Comparison of ENCODE assay signal across 25 cellular contexts in genomic region chr15:89630974-89631901, GRCh38. TPM values are rescaled to one million over a fixed set of nuclear protein-coding genes. Genes with fewer than 3 reads are reported as not detected.
A peak's percentile ranks its signal among the peaks of the same experiment; 100 is the strongest.
DNase-seq lines count a peak whose midpoint lies in the region; ATAC-seq, FAIRE-seq and TF ChIP-seq lines count a peak whose summit lies in the region.
"Had no signal": no experiment of that assay in that cellular context is flagged by ENCODE, and none has a peak within 500 bp of the region (broad histone marks: within the 10 kb centered on the region; RNA-seq: fewer than 3 reads in every experiment).

No MANE protein-coding gene starts in this region.

- POLR2A ChIA-PET in WTC11 (lab: Charles Lee): no interaction called here
- POLR2A ChIA-PET in HepG2 (lab: Yijun Ruan, JAX): no interaction called here

- no peak overlapping the region for H3K4me3 Mint-ChIP-seq in stimulated activated naive CD8-positive, alpha-beta T cell treated with anti-CD3 and anti-CD28 coated beads, Interleukin-15, amount 100 ng/mL, for 72 hours
- H3K4me3 Mint-ChIP-seq in WTC11: no peak overlapping the region
- H3K4me3 Mint-ChIP-seq: CD4-positive, alpha-beta memory T cell; stimulated activated naive CD8-positive, alpha-beta T cell treated with anti-CD3 and anti-CD28 coated beads, Interleukin-15, Interleukin-2, amounts not matched to agents 100 ng/mL and 50 ng/mL, for 24 hours; type B pancreatic cell had no signal

- H4K20me1 ChIP-seq in HepG2 (ENCODE audit: insufficient read depth, low read length): no peaks in the 10 kb centered on the region

- no peaks in the 10 kb centered on the region for H3K27me3 ChIP-seq in HepG2 (ENCODE audit: control insufficient read depth in 1 of 2, insufficient read depth in 2 of 2, low read length in 2 of 2)
- H3K27me3 ChIP-seq: left lung, right lobe of liver had no signal

- peaks cover 90% of the 10 kb centered on the region for H3K36me3 Mint-ChIP-seq in WTC11
- H3K36me3 Mint-ChIP-seq: CD4-positive, alpha-beta memory T cell had no signal

- FAIRE-seq in HepG2 (lab: Jason Lieb, UNC): no peak
- FAIRE-seq: astrocyte, colon, endothelial cell of umbilical vein, GM18507 had no signal

- CTCF ChIA-PET in WTC11 (lab: Charles Lee): no interaction called here
- CTCF ChIA-PET in HepG2 (lab: Yijun Ruan, JAX; ENCODE audit: low intra/inter-chr PET ratio, low total read pairs): no interaction called here

- peaks cover 31 to 61% of the 10 kb centered on the region in 2 experiments for H3K36me3 ChIP-seq in HepG2 (replicated peaks in 1 of 2; ENCODE audit: control insufficient read depth in 1 of 2, insufficient read depth in 2 of 2, low read length in 2 of 2)
- H3K36me3 ChIP-seq: right lobe of liver had no signal

- H3K27me3 Mint-ChIP-seq in stimulated activated naive CD8-positive, alpha-beta T cell treated with anti-CD3 and anti-CD28 coated beads, Interleukin-15, amount 100 ng/mL, for 72 hours: no peaks in the 10 kb centered on the region
- peaks cover 8% of the 10 kb centered on the region for H3K27me3 Mint-ChIP-seq in WTC11 (ENCODE audit: low read depth)
- H3K27me3 Mint-ChIP-seq: stimulated activated naive CD8-positive, alpha-beta T cell treated with anti-CD3 and anti-CD28 coated beads, Interleukin-15, Interleukin-2, amounts not matched to agents 100 ng/mL and 50 ng/mL, for 24 hours; type B pancreatic cell had no signal

- no peak for TF ChIP-seq RAD21 in HepG2 (CRISPR knock-in tag; IDR thresholded peaks at IDR 0.05)

- no peak for TF ChIP-seq EP300 in HepG2 (IDR thresholded peaks at IDR 0.05; ENCODE audit: low read depth in 2 of 2, low read length in 2 of 2)
- no peak for TF ChIP-seq EP300 in HepG2 (CRISPR knock-in tag; IDR thresholded peaks at IDR 0.05; ENCODE audit: borderline replicate concordance)

- ATAC-seq in stimulated activated naive CD8-positive, alpha-beta T cell treated with anti-CD3 and anti-CD28 coated beads, Interleukin-15, amount 100 ng/mL, for 72 hours: peak; percentile 27
- ATAC-seq in stimulated activated naive CD8-positive, alpha-beta T cell treated with anti-CD3 and anti-CD28 coated beads, Interleukin-15, Interleukin-2, amounts not matched to agents 100 U/mL and 50 U/mL, for 24 hours: no peak
- no peak; the same call in none of the 2 replicates for ATAC-seq in WTC11
- ATAC-seq in HepG2: peak; percentile 19
- no peak for ATAC-seq in HG03439 (IDR thresholded peaks at IDR 0.05; ENCODE audit: unreplicated experiment)
- ATAC-seq: left lung had no signal

- H3K27ac Mint-ChIP-seq in stimulated activated naive CD8-positive, alpha-beta T cell treated with anti-CD3 and anti-CD28 coated beads, Interleukin-15, amount 100 ng/mL, for 72 hours: peak overlapping the region in 1 of 2 donors; percentile 1
- no peak overlapping the region for H3K27ac Mint-ChIP-seq in WTC11
- H3K27ac Mint-ChIP-seq: stimulated activated naive CD8-positive, alpha-beta T cell treated with anti-CD3 and anti-CD28 coated beads, Interleukin-15, Interleukin-2, amounts not matched to agents 100 ng/mL and 50 ng/mL, for 24 hours; type B pancreatic cell had no signal

- no peak overlapping the region for H2AFZ ChIP-seq in HepG2 (ENCODE audit: low read length)

- TF ChIP-seq CTCF in WTC11 (IDR thresholded peaks at IDR 0.05) (no peak), HepG2 (CRISPR knock-in tag; IDR thresholded peaks at IDR 0.05) (no peak)

- in situ Hi-C loops in HepG2 (cut with HindIII; ENCODE audit: extremely low pct_ligation_motif_present, low pct_unique_long_range_greater_than_20kb): no loop called here

- no peak overlapping the region for H3K9ac ChIP-seq in HepG2 (ENCODE audit: insufficient read depth, low read depth, low read length)

- BruUV-seq in HepG2 (replicated peaks; lab: Mats Ljungman, UMichigan): no TSS peak

- peaks cover 0 to 16% of the 10 kb centered on the region in 2 donors for H3K9me3 Mint-ChIP-seq in stimulated activated naive CD8-positive, alpha-beta T cell treated with anti-CD3 and anti-CD28 coated beads, Interleukin-15, amount 100 ng/mL, for 72 hours
- H3K9me3 Mint-ChIP-seq in WTC11: peaks cover 18% of the 10 kb centered on the region
- H3K9me3 Mint-ChIP-seq: type B pancreatic cell had no signal

- no peaks in the 10 kb centered on the region for H3K4me1 ChIP-seq in HepG2 (ENCODE audit: insufficient read depth, low read length)
- H3K4me1 ChIP-seq: left lung, right lobe of liver had no signal

- no peak overlapping the region for H3K4me2 ChIP-seq in HepG2 (ENCODE audit: low read depth, low read length)

- peaks cover 6% of the 10 kb centered on the region for H3K4me1 Mint-ChIP-seq in stimulated activated naive CD8-positive, alpha-beta T cell treated with anti-CD3 and anti-CD28 coated beads, Interleukin-15, amount 100 ng/mL, for 72 hours
- no peaks in the 10 kb centered on the region for H3K4me1 Mint-ChIP-seq in WTC11
- H3K4me1 Mint-ChIP-seq: CD4-positive, alpha-beta memory T cell had no signal

- no peaks in the 10 kb centered on the region for H3K9me3 ChIP-seq in HepG2 (ENCODE audit: low read length)
- H3K9me3 ChIP-seq: right lobe of liver had no signal

- no peak for DNase-seq in stimulated activated naive CD8-positive, alpha-beta T cell treated with anti-CD3 and anti-CD28 coated beads, Interleukin-15, amount 100 ng/mL, for 72 hours
- DNase-seq in stimulated activated naive CD8-positive, alpha-beta T cell treated with anti-CD3 and anti-CD28 coated beads, Interleukin-15, Interleukin-2, amounts not matched to agents 100 U/mL and 50 U/mL, for 24 hours: no peak
- DNase-seq in WTC11 (ENCODE audit: low spot score) (no peak), HepG2 (ENCODE audit: low spot score) (no peak), NK-92 (lab: John Stamatoyannopoulos, UW; ENCODE audit: unreplicated experiment) (no peak), kidney tubule cell (ENCODE audit: low spot score) (no peak), SHP77 treated with DMSO at 0.1 percent for 48 hours (lab: John Stamatoyannopoulos, UW) (no peak)
- DNase-seq: activated naive CD4-positive, alpha-beta T cell treated with Interleukin-2 at 50 U/mL for 16 hours; CD4-positive, alpha-beta memory T cell; DMS79 treated with DMSO at 0.1 percent for 48 hours; foreskin melanocyte; left lung; MM.1S; NCI-H2029; NCI-H524 treated with DMSO at 0.1 percent for 48 hours; SIG-M5; T-helper 2 cell had no signal

- WGBS in HepG2 (ENCODE audit: low lambda C conversion rate): 96% methylated on average over 22 of the region's 30 CpGs

- H3K27ac ChIP-seq in HepG2 (ENCODE audit: extremely low read length, insufficient read depth, low read length): no peak overlapping the region
- H3K27ac ChIP-seq: left lung, right lobe of liver had no signal

- intact Hi-C loops in HepG2 (cut with micrococcal nuclease; ENCODE audit: unreplicated experiment): no loop called here

- H3K79me2 ChIP-seq in HepG2 (ENCODE audit: insufficient read depth, low read length): no peaks in the 10 kb centered on the region

- TF ChIP-seq POLR2A in HepG2 (IDR thresholded peaks at IDR 0.05; ENCODE audit: insufficient read depth in 1 of 2, low read depth in 2 of 2, low read length in 2 of 2): peak in 1 of 2 experiments; percentile 33; a peak in 1 of 4 replicates

- H3K4me3 ChIP-seq in HepG2 (replicated peaks in 1 of 3; ENCODE audit: insufficient read depth in 1 of 3, low read depth in 2 of 3, low read length in 3 of 3): no peak overlapping the region
- H3K4me3 ChIP-seq: left lung, right lobe of liver had no signal

RNA-seq across cellular contexts. Expression of gene KIF7, which starts 24.0 kb away (rescaled TPM):
- 20.4 to 21.8 TPM (median 21.3 TPM) in 3 replicates for total RNA-seq in WTC11 (2021)
- 4.4 and 6.2 TPM in 2 replicates for total RNA-seq in HepG2 (2016; rRNA removed; fragmentation: Illumina TruSeq; extraction: Trizol)
- total RNA-seq in HepG2 (2016; cell fraction: cytosol; rRNA removed; fragmentation: Illumina TruSeq; extraction: Trizol; ENCODE audit: low read depth): 0.26 and 0.40 TPM in 2 replicates
- 3.6 and 6.7 TPM in 2 replicates for total RNA-seq in HepG2 (2016; cell fraction: insoluble cytoplasmic fraction; rRNA removed; fragmentation: Illumina TruSeq; extraction: Trizol)
- total RNA-seq in HepG2 (2016; cell fraction: membrane; rRNA removed; fragmentation: Illumina TruSeq; extraction: Trizol): 0.65 and 0.86 TPM in 2 replicates
- total RNA-seq in HepG2 (2016; cell fraction: nucleus; rRNA removed; fragmentation: Illumina TruSeq; extraction: Trizol): 4.7 and 7.0 TPM in 2 replicates
- polyA plus RNA-seq in HepG2 (2011; rRNA removed): 1.5 and 2.2 TPM in 2 replicates
- polyA plus RNA-seq in HepG2 (2011; cell fraction: cytosol; rRNA removed): 1.0 and 1.3 TPM in 2 replicates
- 7.0 and 11.6 TPM in 2 replicates for polyA plus RNA-seq in HepG2 (2011; cell fraction: nucleus; rRNA removed)
- 1.1 and 1.2 TPM in 2 replicates for polyA plus RNA-seq in HepG2 (2012)
- polyA plus RNA-seq in HepG2 (2016; cell fraction: cytosol; fragmentation: Illumina TruSeq; extraction: Trizol; ENCODE audit: low read depth): 0.14 and 0.16 TPM in 2 replicates
- 3.4 and 4.0 TPM in 2 replicates for polyA plus RNA-seq in HepG2 (2016; cell fraction: insoluble cytoplasmic fraction; fragmentation: Illumina TruSeq; extraction: Trizol; ENCODE audit: low read depth)
- 0.29 and 0.38 TPM in 2 replicates for polyA plus RNA-seq in HepG2 (2016; cell fraction: membrane; fragmentation: Illumina TruSeq; extraction: Trizol; ENCODE audit: low read depth)
- polyA plus RNA-seq in HepG2 (2016; cell fraction: nucleus; fragmentation: Illumina TruSeq; extraction: Trizol; ENCODE audit: insufficient read depth, low read depth): 12.8 and 16.5 TPM in 2 replicates
- polyA minus RNA-seq in HepG2 (2011; rRNA and poly(A)+ RNA removed; ENCODE audit: low replicate concordance): 0.21 and 4.1 TPM in 2 replicates
- polyA minus RNA-seq in HepG2 (2011; cell fraction: cytosol; rRNA and poly(A)+ RNA removed): 0.89 and 1.2 TPM in 2 replicates
- 3.3 and 3.5 TPM in 2 replicates for polyA minus RNA-seq in HepG2 (2011; cell fraction: nucleus; rRNA and poly(A)+ RNA removed)
- total RNA-seq: CD4-positive, alpha-beta memory T cell had no signal
- polyA plus RNA-seq: CD4-positive, alpha-beta memory T cell had no signal

RNA-seq across cellular contexts. Expression of gene PLIN1, which starts 47.9 kb away (rescaled TPM):
- total RNA-seq in WTC11 (2021): 0.37 to 0.70 TPM (median 0.48 TPM) in 3 replicates
- total RNA-seq in HepG2 (2016; rRNA removed; fragmentation: Illumina TruSeq; extraction: Trizol): 0.73 and 1.2 TPM in 2 replicates
- 0.71 TPM in 2 replicates for total RNA-seq in HepG2 (2016; cell fraction: cytosol; rRNA removed; fragmentation: Illumina TruSeq; extraction: Trizol; ENCODE audit: low read depth)
- 0.65 and 1.4 TPM in 2 replicates for total RNA-seq in HepG2 (2016; cell fraction: insoluble cytoplasmic fraction; rRNA removed; fragmentation: Illumina TruSeq; extraction: Trizol)
- total RNA-seq in HepG2 (2016; cell fraction: membrane; rRNA removed; fragmentation: Illumina TruSeq; extraction: Trizol): 0.34 and 0.76 TPM in 2 replicates
- total RNA-seq in HepG2 (2016; cell fraction: nucleus; rRNA removed; fragmentation: Illumina TruSeq; extraction: Trizol): 1.3 TPM in 2 replicates
- polyA plus RNA-seq in HepG2 (2011; rRNA removed): 0.74 and 0.78 TPM in 2 replicates
- 0.16 and 0.60 TPM in 2 replicates for polyA plus RNA-seq in HepG2 (2011; cell fraction: cytosol; rRNA removed)
- 1.6 and 2.1 TPM in 2 replicates for polyA plus RNA-seq in HepG2 (2011; cell fraction: nucleus; rRNA removed)
- 0.49 and 0.54 TPM in 2 replicates for polyA plus RNA-seq in HepG2 (2012)
- polyA plus RNA-seq in HepG2 (2016; cell fraction: cytosol; fragmentation: Illumina TruSeq; extraction: Trizol; ENCODE audit: low read depth): 1.5 and 1.7 TPM in 2 replicates
- 0.97 and 1.0 TPM in 2 replicates for polyA plus RNA-seq in HepG2 (2016; cell fraction: insoluble cytoplasmic fraction; fragmentation: Illumina TruSeq; extraction: Trizol; ENCODE audit: low read depth)
- polyA plus RNA-seq in HepG2 (2016; cell fraction: membrane; fragmentation: Illumina TruSeq; extraction: Trizol; ENCODE audit: low read depth): 0.22 and 0.55 TPM in 2 replicates
- 3.1 and 3.5 TPM in 2 replicates for polyA plus RNA-seq in HepG2 (2016; cell fraction: nucleus; fragmentation: Illumina TruSeq; extraction: Trizol; ENCODE audit: insufficient read depth, low read depth)
- 0.49 TPM in 1 of 2 replicates, not detected in the other for polyA minus RNA-seq in HepG2 (2011; rRNA and poly(A)+ RNA removed; ENCODE audit: low replicate concordance)
- not detected in 2 replicates for polyA minus RNA-seq in HepG2 (2011; cell fraction: cytosol; rRNA and poly(A)+ RNA removed)
- 0.87 and 1.4 TPM in 2 replicates for polyA minus RNA-seq in HepG2 (2011; cell fraction: nucleus; rRNA and poly(A)+ RNA removed)
- total RNA-seq: endothelial cell of umbilical vein had no signal

RNA-seq across cellular contexts. Expression of gene TICRR, which starts 56.0 kb away (rescaled TPM):
- 33.7 to 37.4 TPM (median 33.8 TPM) in 3 replicates for total RNA-seq in WTC11 (2021)
- 14.3 and 14.8 TPM in 2 replicates for total RNA-seq in HepG2 (2016; rRNA removed; fragmentation: Illumina TruSeq; extraction: Trizol)
- total RNA-seq in HepG2 (2016; cell fraction: cytosol; rRNA removed; fragmentation: Illumina TruSeq; extraction: Trizol; ENCODE audit: low read depth): 2.6 and 3.4 TPM in 2 replicates
- 13.0 and 13.8 TPM in 2 replicates for total RNA-seq in HepG2 (2016; cell fraction: insoluble cytoplasmic fraction; rRNA removed; fragmentation: Illumina TruSeq; extraction: Trizol)
- 5.7 and 6.1 TPM in 2 replicates for total RNA-seq in HepG2 (2016; cell fraction: membrane; rRNA removed; fragmentation: Illumina TruSeq; extraction: Trizol)
- 24.1 and 25.6 TPM in 2 replicates for total RNA-seq in HepG2 (2016; cell fraction: nucleus; rRNA removed; fragmentation: Illumina TruSeq; extraction: Trizol)
- polyA plus RNA-seq in HepG2 (2011; rRNA removed): 3.3 and 4.1 TPM in 2 replicates
- 1.7 and 2.0 TPM in 2 replicates for polyA plus RNA-seq in HepG2 (2011; cell fraction: cytosol; rRNA removed)
- 8.1 and 12.8 TPM in 2 replicates for polyA plus RNA-seq in HepG2 (2011; cell fraction: nucleus; rRNA removed)
- 2.6 and 5.2 TPM in 2 replicates for polyA plus RNA-seq in HepG2 (2012)
- polyA plus RNA-seq in HepG2 (2016; cell fraction: cytosol; fragmentation: Illumina TruSeq; extraction: Trizol; ENCODE audit: low read depth): 1.4 and 1.7 TPM in 2 replicates
- 9.6 and 12.3 TPM in 2 replicates for polyA plus RNA-seq in HepG2 (2016; cell fraction: insoluble cytoplasmic fraction; fragmentation: Illumina TruSeq; extraction: Trizol; ENCODE audit: low read depth)
- polyA plus RNA-seq in HepG2 (2016; cell fraction: membrane; fragmentation: Illumina TruSeq; extraction: Trizol; ENCODE audit: low read depth): 2.4 and 2.7 TPM in 2 replicates
- polyA plus RNA-seq in HepG2 (2016; cell fraction: nucleus; fragmentation: Illumina TruSeq; extraction: Trizol; ENCODE audit: insufficient read depth, low read depth): 35.2 and 38.1 TPM in 2 replicates
- 12.6 and 58.7 TPM in 2 replicates for polyA minus RNA-seq in HepG2 (2011; rRNA and poly(A)+ RNA removed; ENCODE audit: low replicate concordance)
- 3.0 and 3.7 TPM in 2 replicates for polyA minus RNA-seq in HepG2 (2011; cell fraction: cytosol; rRNA and poly(A)+ RNA removed)
- 15.5 and 18.4 TPM in 2 replicates for polyA minus RNA-seq in HepG2 (2011; cell fraction: nucleus; rRNA and poly(A)+ RNA removed)

RNA-seq across cellular contexts. Expression of gene PEX11A, which starts 59.3 kb away (rescaled TPM):
- total RNA-seq in WTC11 (2021): 2.9 to 3.5 TPM (median 3.0 TPM) in 3 replicates
- total RNA-seq in HepG2 (2016; rRNA removed; fragmentation: Illumina TruSeq; extraction: Trizol): 13.9 and 15.1 TPM in 2 replicates
- 4.7 and 7.4 TPM in 2 replicates for total RNA-seq in HepG2 (2016; cell fraction: cytosol; rRNA removed; fragmentation: Illumina TruSeq; extraction: Trizol; ENCODE audit: low read depth)
- 13.4 and 17.5 TPM in 2 replicates for total RNA-seq in HepG2 (2016; cell fraction: insoluble cytoplasmic fraction; rRNA removed; fragmentation: Illumina TruSeq; extraction: Trizol)
- total RNA-seq in HepG2 (2016; cell fraction: membrane; rRNA removed; fragmentation: Illumina TruSeq; extraction: Trizol): 13.1 and 13.3 TPM in 2 replicates
- 10.3 and 14.3 TPM in 2 replicates for total RNA-seq in HepG2 (2016; cell fraction: nucleus; rRNA removed; fragmentation: Illumina TruSeq; extraction: Trizol)
- 9.9 and 10.2 TPM in 2 replicates for polyA plus RNA-seq in HepG2 (2011; rRNA removed)
- 6.7 and 8.8 TPM in 2 replicates for polyA plus RNA-seq in HepG2 (2011; cell fraction: cytosol; rRNA removed)
- 3.8 and 4.1 TPM in 2 replicates for polyA plus RNA-seq in HepG2 (2011; cell fraction: nucleus; rRNA removed)
- polyA plus RNA-seq in HepG2 (2012): 7.1 and 12.4 TPM in 2 replicates
- 4.6 and 5.2 TPM in 2 replicates for polyA plus RNA-seq in HepG2 (2016; cell fraction: cytosol; fragmentation: Illumina TruSeq; extraction: Trizol; ENCODE audit: low read depth)
- polyA plus RNA-seq in HepG2 (2016; cell fraction: insoluble cytoplasmic fraction; fragmentation: Illumina TruSeq; extraction: Trizol; ENCODE audit: low read depth): 11.8 and 13.2 TPM in 2 replicates
- polyA plus RNA-seq in HepG2 (2016; cell fraction: membrane; fragmentation: Illumina TruSeq; extraction: Trizol; ENCODE audit: low read depth): 7.2 and 9.6 TPM in 2 replicates
- 20.5 and 22.2 TPM in 2 replicates for polyA plus RNA-seq in HepG2 (2016; cell fraction: nucleus; fragmentation: Illumina TruSeq; extraction: Trizol; ENCODE audit: insufficient read depth, low read depth)
- polyA minus RNA-seq in HepG2 (2011; rRNA and poly(A)+ RNA removed; ENCODE audit: low replicate concordance): 11.1 and 11.3 TPM in 2 replicates
- 6.5 and 7.1 TPM in 2 replicates for polyA minus RNA-seq in HepG2 (2011; cell fraction: cytosol; rRNA and poly(A)+ RNA removed)
- 4.8 and 7.3 TPM in 2 replicates for polyA minus RNA-seq in HepG2 (2011; cell fraction: nucleus; rRNA and poly(A)+ RNA removed)

RNA-seq across cellular contexts. Expression of gene WDR93, which starts 59.4 kb away (rescaled TPM):
- total RNA-seq in WTC11 (2021) (0.09 TPM in 1 of 3 replicates, not detected in the others), HepG2 (2016; rRNA removed; fragmentation: Illumina TruSeq; extraction: Trizol) (not detected in 2 replicates)
- total RNA-seq in HepG2 (2016; cell fraction: cytosol; rRNA removed; fragmentation: Illumina TruSeq; extraction: Trizol; ENCODE audit: low read depth): not detected in 2 replicates
- 0.06 TPM in 1 of 2 replicates, not detected in the other for total RNA-seq in HepG2 (2016; cell fraction: insoluble cytoplasmic fraction; rRNA removed; fragmentation: Illumina TruSeq; extraction: Trizol)
- total RNA-seq in HepG2 (2016; cell fraction: membrane; rRNA removed; fragmentation: Illumina TruSeq; extraction: Trizol): not detected in 2 replicates
- not detected in 2 replicates for total RNA-seq in HepG2 (2016; cell fraction: nucleus; rRNA removed; fragmentation: Illumina TruSeq; extraction: Trizol)
- 0.07 and 0.08 TPM in 2 replicates for polyA plus RNA-seq in HepG2 (2011; rRNA removed)
- polyA plus RNA-seq in HepG2 (2011; cell fraction: cytosol; rRNA removed): 0.03 and 0.05 TPM in 2 replicates
- polyA plus RNA-seq in HepG2 (2011; cell fraction: nucleus; rRNA removed): not detected in 2 replicates
- polyA plus RNA-seq in HepG2 (2012): not detected in 2 replicates
- polyA plus RNA-seq in HepG2 (2016; cell fraction: cytosol; fragmentation: Illumina TruSeq; extraction: Trizol; ENCODE audit: low read depth): not detected in 2 replicates
- polyA plus RNA-seq in HepG2 (2016; cell fraction: insoluble cytoplasmic fraction; fragmentation: Illumina TruSeq; extraction: Trizol; ENCODE audit: low read depth): not detected in 2 replicates
- not detected in 2 replicates for polyA plus RNA-seq in HepG2 (2016; cell fraction: membrane; fragmentation: Illumina TruSeq; extraction: Trizol; ENCODE audit: low read depth)
- not detected in 2 replicates for polyA plus RNA-seq in HepG2 (2016; cell fraction: nucleus; fragmentation: Illumina TruSeq; extraction: Trizol; ENCODE audit: insufficient read depth, low read depth)
- polyA minus RNA-seq in HepG2 (2011; rRNA and poly(A)+ RNA removed; ENCODE audit: low replicate concordance): 0.14 TPM in 1 of 2 replicates, not detected in the other
- not detected in 2 replicates for polyA minus RNA-seq in HepG2 (2011; cell fraction: cytosol; rRNA and poly(A)+ RNA removed)
- not detected in 2 replicates for polyA minus RNA-seq in HepG2 (2011; cell fraction: nucleus; rRNA and poly(A)+ RNA removed)
- total RNA-seq: astrocyte; CD4-positive, alpha-beta memory T cell; endothelial cell of umbilical vein; right lobe of liver had no signal
- polyA plus RNA-seq: CD4-positive, alpha-beta memory T cell had no signal

Comparison
In these comparisons a context has a peak if more than half of its experiments do, and no peak if none do; other contexts are left out.
1. ATAC-seq: peak in stimulated activated naive CD8-positive, alpha-beta T cell treated with anti-CD3 and anti-CD28 coated beads, Interleukin-15, amount 100 ng/mL, for 72 hours (single experiment) and HepG2 (single experiment); none in stimulated activated naive CD8-positive, alpha-beta T cell treated with anti-CD3 and anti-CD28 coated beads, Interleukin-15, Interleukin-2, amounts not matched to agents 100 U/mL and 50 U/mL, for 24 hours (single experiment), WTC11 (single experiment) and HG03439 (single experiment).